1 cellular context compared by ENCODE assay signal in genomic region chr12:121839106-121839992, GRCh38.
A peak's percentile ranks its signal among the peaks of the same experiment; 100 is the strongest.
TF ChIP-seq lines count a peak whose summit lies in the region.

No MANE protein-coding gene starts in this region.

TF ChIP-seq in H1, 55 proteins besides CTCF, POLR2A, EP300 and RAD21:
- TF ChIP-seq ATF3 (IDR thresholded peaks at IDR 0.05; ENCODE audit: insufficient read depth, low read depth, low read length), result no peak
- no peak for TF ChIP-seq CBX8 (IDR thresholded peaks at IDR 0.05; ENCODE audit: borderline replicate concordance, low read depth, low read length)
- TF ChIP-seq JUND (IDR thresholded peaks at IDR 0.05; ENCODE audit: low read length), result no peak
- peak; percentile 87 for TF ChIP-seq KDM4A (IDR thresholded peaks at IDR 0.05; ENCODE audit: low read depth, low read length, severe bottlenecking)
- TF ChIP-seq KDM5A (IDR thresholded peaks at IDR 0.05; ENCODE audit: low read length), result no peak
- TF ChIP-seq PHF8 (conservative IDR thresholded peaks at IDR 0.05; ENCODE audit: low read depth, low read length), result peak; percentile 70; the same call in 1 of the 2 replicates
- no peak for TF ChIP-seq RBBP5 (IDR thresholded peaks at IDR 0.05; ENCODE audit: borderline replicate concordance, low read depth, low read length)
- no peak for TF ChIP-seq GTF2F1 (IDR thresholded peaks at IDR 0.05; ENCODE audit: borderline replicate concordance, low read depth, low read length)
- TF ChIP-seq SP1 (IDR thresholded peaks at IDR 0.05; ENCODE audit: low read depth, low read length), result peak; percentile 82
- TF ChIP-seq SAP30 (IDR thresholded peaks at IDR 0.05; ENCODE audit: insufficient read depth, insufficient replicate concordance, low read length), result no peak
- no peak for TF ChIP-seq POU5F1 (IDR thresholded peaks at IDR 0.05; ENCODE audit: low read depth, low read length)
- TF ChIP-seq KDM1A (IDR thresholded peaks at IDR 0.05; ENCODE audit: borderline replicate concordance, low read length), result no peak
- no peak for TF ChIP-seq SIX5 (IDR thresholded peaks at IDR 0.05; ENCODE audit: low read depth, low read length)
- TF ChIP-seq CREB1 (IDR thresholded peaks at IDR 0.05), result no peak
- TF ChIP-seq EGR1 (IDR thresholded peaks at IDR 0.05; ENCODE audit: borderline replicate concordance, low read depth, low read length), result peak; percentile 32; the same call in 1 of the 2 replicates
- peak; percentile 79; the same call in 1 of the 2 replicates for TF ChIP-seq SP4 (IDR thresholded peaks at IDR 0.05; ENCODE audit: low read length)
- peak; percentile 71 for TF ChIP-seq TAF1 (IDR thresholded peaks at IDR 0.05; ENCODE audit: low read depth, low read length)
- no peak for TF ChIP-seq USF2 (IDR thresholded peaks at IDR 0.05; ENCODE audit: low read length)
- TF ChIP-seq CHD2 (IDR thresholded peaks at IDR 0.05; ENCODE audit: low read length), result no peak
- peak; percentile 69; the same call in 1 of the 2 replicates for TF ChIP-seq POLR2AphosphoS5 (IDR thresholded peaks at IDR 0.05; ENCODE audit: low read depth, low read length)
- 0 out of 2 replicates have a peak, but pooled peaks have one; percentile 6 for TF ChIP-seq NRF1 (IDR thresholded peaks at IDR 0.05; ENCODE audit: low read depth, low read length)
- TF ChIP-seq FOSL1 (IDR thresholded peaks at IDR 0.05; ENCODE audit: insufficient read depth, low read depth, low read length), result no peak
- no peak for TF ChIP-seq ATF2 (IDR thresholded peaks at IDR 0.05; ENCODE audit: low read length)
- TF ChIP-seq GABPA (IDR thresholded peaks at IDR 0.05; ENCODE audit: borderline replicate concordance, insufficient read depth, low read length), result no peak
- no peak for TF ChIP-seq BACH1 (IDR thresholded peaks at IDR 0.05; ENCODE audit: low read length)
- no peak for TF ChIP-seq SP2 (IDR thresholded peaks at IDR 0.05; ENCODE audit: low read length)
- TF ChIP-seq TAF7 (optimal IDR thresholded peaks at IDR 0.05; ENCODE audit: borderline replicate concordance, low read depth, low read length), result peak; percentile 49
- no peak for TF ChIP-seq RFX5 (IDR thresholded peaks at IDR 0.05; ENCODE audit: borderline replicate concordance, low read depth, low read length)
- TF ChIP-seq TCF12 (IDR thresholded peaks at IDR 0.05; ENCODE audit: low read depth, low read length), result no peak
- no peak for TF ChIP-seq HDAC6 (IDR thresholded peaks at IDR 0.05; ENCODE audit: low read depth, low read length)
- peak; percentile 9 to 38; a peak in 2 of 4 replicates for TF ChIP-seq SIN3A (conservative IDR thresholded peaks at IDR 0.05 in 1 of 2, IDR thresholded peaks at IDR 0.05 in 1 of 2; ENCODE audit: low read depth in 1 of 2, low read length in 2 of 2)
- no peak for TF ChIP-seq BRCA1 (IDR thresholded peaks at IDR 0.05; ENCODE audit: low read depth, low read length)
- TF ChIP-seq RNF2 (IDR thresholded peaks at IDR 0.05; ENCODE audit: borderline replicate concordance, low read depth, low read length, missing control alignments, poor library complexity, severe bottlenecking), result no peak
- no peak for TF ChIP-seq JUN (IDR thresholded peaks at IDR 0.05; ENCODE audit: low read depth, low read length)
- TF ChIP-seq NANOG (IDR thresholded peaks at IDR 0.05; ENCODE audit: insufficient read depth, low read depth, low read length, poor library complexity, severe bottlenecking), result no peak
- peak; percentile 73 for TF ChIP-seq TBP (IDR thresholded peaks at IDR 0.05; ENCODE audit: low read depth, low read length)
- TF ChIP-seq HDAC2 (IDR thresholded peaks at IDR 0.05; ENCODE audit: borderline replicate concordance in 1 of 2, low read depth in 2 of 2, low read length in 2 of 2), result no peak
- peak; percentile 55; the same call in 1 of the 2 replicates for TF ChIP-seq MAX (IDR thresholded peaks at IDR 0.05)
- TF ChIP-seq YY1 (IDR thresholded peaks at IDR 0.05; ENCODE audit: low read depth, low read length), result no peak; the same call in 1 of the 2 replicates
- TF ChIP-seq BCL11A (IDR thresholded peaks at IDR 0.05; ENCODE audit: low read depth in 2 of 2, low read length in 2 of 2), result no peak
- TF ChIP-seq E2F6 (IDR thresholded peaks at IDR 0.05), result peak; percentile 11; the same call in 1 of the 2 replicates
- TF ChIP-seq ZNF274 (IDR thresholded peaks at IDR 0.05; ENCODE audit: borderline replicate concordance, extremely low read depth, low read length), result no peak
- no peak for TF ChIP-seq EZH2 (IDR thresholded peaks at IDR 0.05; ENCODE audit: low read depth, low read length, severe bottlenecking)
- no peak for TF ChIP-seq CEBPB (IDR thresholded peaks at IDR 0.05; ENCODE audit: low read depth, low read length)
- TF ChIP-seq MAFK (IDR thresholded peaks at IDR 0.05; ENCODE audit: low read depth, low read length), result no peak
- no peak for TF ChIP-seq ASH2L (IDR thresholded peaks at IDR 0.05; ENCODE audit: low read length)
- TF ChIP-seq CHD7 (IDR thresholded peaks at IDR 0.05; ENCODE audit: insufficient replicate concordance, low read length), result no peak
- TF ChIP-seq CHD1 (IDR thresholded peaks at IDR 0.05; ENCODE audit: low read depth, low read length), result no peak
- no peak for TF ChIP-seq CBX5 (IDR thresholded peaks at IDR 0.05; ENCODE audit: low read depth, low read length)
TF ChIP-seq in H1: peak in this region for 13.
